1 cellular context compared by ENCODE assay signal in the genomic region with DNA sequence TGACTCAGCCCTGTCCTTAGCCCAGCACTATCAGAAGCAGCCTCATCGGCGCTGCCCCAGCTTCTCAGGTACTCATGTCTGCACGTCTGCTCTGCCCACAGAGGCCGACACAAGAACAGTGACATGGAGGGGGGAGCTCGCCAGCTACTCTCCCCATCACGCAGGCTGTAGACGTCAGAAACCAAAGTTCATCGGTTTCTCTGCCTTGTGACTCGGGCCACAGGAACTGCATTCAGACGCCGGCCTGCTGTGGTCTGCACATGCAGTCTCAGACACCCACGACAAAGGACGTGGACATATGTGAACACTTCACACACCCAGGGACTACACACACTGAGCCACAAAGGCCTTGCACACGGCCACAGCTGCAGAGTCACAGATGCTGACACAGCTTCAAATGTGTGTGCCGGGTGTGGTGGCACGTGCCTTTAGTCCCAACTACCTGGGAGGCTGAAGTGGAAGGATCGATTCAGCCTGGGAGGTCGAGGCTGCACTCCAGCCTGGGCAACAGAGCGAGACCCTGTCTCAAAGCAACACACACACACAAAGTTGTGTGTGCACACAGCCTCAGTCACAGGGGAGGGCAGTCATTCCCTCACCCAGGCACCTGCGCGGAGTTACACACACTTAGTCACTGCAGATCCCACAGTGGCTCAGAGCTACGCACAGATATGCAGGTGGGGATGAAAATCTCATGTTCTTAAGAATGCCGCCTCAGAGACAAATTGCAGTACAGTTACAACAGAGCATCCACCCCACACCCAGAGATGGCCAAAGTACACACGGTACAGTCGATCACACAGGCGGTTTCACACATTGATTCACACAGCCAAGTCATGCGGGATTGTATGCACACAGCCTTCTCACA.
TF ChIP-seq lines count a peak whose summit lies in the region.

No MANE protein-coding gene starts in this region.

TF ChIP-seq in GM12878, 131 proteins besides CTCF, POLR2A, EP300 and RAD21 (continued from another document and continues in another):
- TF ChIP-seq, protein P1, sequence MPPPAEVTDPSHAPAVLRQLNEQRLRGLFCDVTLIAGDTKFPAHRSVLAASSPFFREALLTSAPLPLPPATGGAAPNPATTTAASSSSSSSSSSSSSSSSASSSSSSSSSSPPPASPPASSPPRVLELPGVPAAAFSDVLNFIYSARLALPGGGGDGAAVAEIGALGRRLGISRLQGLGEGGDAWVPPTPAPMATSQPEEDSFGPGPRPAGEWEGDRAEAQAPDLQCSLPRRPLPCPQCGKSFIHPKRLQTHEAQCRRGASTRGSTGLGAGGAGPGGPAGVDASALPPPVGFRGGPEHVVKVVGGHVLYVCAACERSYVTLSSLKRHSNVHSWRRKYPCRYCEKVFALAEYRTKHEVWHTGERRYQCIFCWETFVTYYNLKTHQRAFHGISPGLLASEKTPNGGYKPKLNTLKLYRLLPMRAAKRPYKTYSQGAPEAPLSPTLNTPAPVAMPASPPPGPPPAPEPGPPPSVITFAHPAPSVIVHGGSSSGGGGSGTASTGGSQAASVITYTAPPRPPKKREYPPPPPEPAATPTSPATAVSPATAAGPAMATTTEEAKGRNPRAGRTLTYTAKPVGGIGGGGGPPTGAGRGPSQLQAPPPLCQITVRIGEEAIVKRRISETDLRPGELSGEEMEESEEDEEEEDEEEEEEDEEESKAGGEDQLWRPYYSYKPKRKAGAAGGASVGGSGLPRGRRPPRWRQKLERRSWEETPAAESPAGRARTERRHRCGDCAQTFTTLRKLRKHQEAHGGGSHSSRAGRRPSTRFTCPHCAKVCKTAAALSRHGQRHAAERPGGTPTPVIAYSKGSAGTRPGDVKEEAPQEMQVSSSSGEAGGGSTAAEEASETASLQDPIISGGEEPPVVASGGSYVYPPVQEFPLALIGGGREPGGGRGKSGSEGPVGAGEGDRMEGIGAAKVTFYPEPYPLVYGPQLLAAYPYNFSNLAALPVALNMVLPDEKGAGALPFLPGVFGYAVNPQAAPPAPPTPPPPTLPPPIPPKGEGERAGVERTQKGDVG (CRISPR knock-in tag; IDR thresholded peaks at IDR 0.05), result 0 out of 2 replicates have a peak, but pooled peaks have one; percentile 7
- TF ChIP-seq TCF3 (IDR thresholded peaks at IDR 0.05; ENCODE audit: borderline replicate concordance, insufficient read depth, low read depth, low read length) (peak; percentile 55; the same call in 1 of the 2 replicates), CHD4 (IDR thresholded peaks at IDR 0.05) (no peak), ZNF622 (IDR thresholded peaks at IDR 0.05) (no peak), POLR2AphosphoS2 (IDR thresholded peaks at IDR 0.05; ENCODE audit: low read depth, low read length) (peak; percentile 23), JUND (IDR thresholded peaks at IDR 0.05; ENCODE audit: low read depth, low read length) (0 out of 2 replicates have a peak, but pooled peaks have one; percentile 8), SPI1 (IDR thresholded peaks at IDR 0.05; ENCODE audit: borderline replicate concordance, insufficient read depth, low read depth, low read length) (no peak), POLR2AphosphoS5 (IDR thresholded peaks at IDR 0.05; ENCODE audit: low read length) (peak; percentile 87), PAX5 (IDR thresholded peaks at IDR 0.05; ENCODE audit: borderline replicate concordance, low read depth, low read length) (peak; percentile 33), NR2F1 (conservative IDR thresholded peaks at IDR 0.05) (peak; percentile 62), CREM (IDR thresholded peaks at IDR 0.05; ENCODE audit: low read depth) (peak; percentile 81; the same call in 1 of the 2 replicates), TBL1XR1 (IDR thresholded peaks at IDR 0.05; ENCODE audit: low read depth, low read length) (peak; percentile 75; the same call in 1 of the 2 replicates), BCL3 (IDR thresholded peaks at IDR 0.05; ENCODE audit: borderline replicate concordance, insufficient read depth, low read depth, low read length, poor library complexity, severe bottlenecking) (peak; percentile 70), IKZF1 (conservative IDR thresholded peaks at IDR 0.05) (peak; percentile 67), SMAD1 (IDR thresholded peaks at IDR 0.05; ENCODE audit: low read depth, partially characterized antibody) (peak; percentile 91), ZNF384 (IDR thresholded peaks at IDR 0.05; ENCODE audit: borderline replicate concordance, low read depth, low read length) (no peak), SIX5 (IDR thresholded peaks at IDR 0.05; ENCODE audit: low read depth, low read length, severe bottlenecking) (no peak), ZNF24 (IDR thresholded peaks at IDR 0.05) (no peak), BMI1 (IDR thresholded peaks at IDR 0.05; ENCODE audit: borderline replicate concordance) (no peak)
- TF ChIP-seq, protein P2, sequence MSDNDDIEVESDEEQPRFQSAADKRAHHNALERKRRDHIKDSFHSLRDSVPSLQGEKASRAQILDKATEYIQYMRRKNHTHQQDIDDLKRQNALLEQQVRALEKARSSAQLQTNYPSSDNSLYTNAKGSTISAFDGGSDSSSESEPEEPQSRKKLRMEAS (IDR thresholded peaks at IDR 0.05; ENCODE audit: low read depth, low read length), result peak; percentile 80
- TF ChIP-seq, protein P3, sequence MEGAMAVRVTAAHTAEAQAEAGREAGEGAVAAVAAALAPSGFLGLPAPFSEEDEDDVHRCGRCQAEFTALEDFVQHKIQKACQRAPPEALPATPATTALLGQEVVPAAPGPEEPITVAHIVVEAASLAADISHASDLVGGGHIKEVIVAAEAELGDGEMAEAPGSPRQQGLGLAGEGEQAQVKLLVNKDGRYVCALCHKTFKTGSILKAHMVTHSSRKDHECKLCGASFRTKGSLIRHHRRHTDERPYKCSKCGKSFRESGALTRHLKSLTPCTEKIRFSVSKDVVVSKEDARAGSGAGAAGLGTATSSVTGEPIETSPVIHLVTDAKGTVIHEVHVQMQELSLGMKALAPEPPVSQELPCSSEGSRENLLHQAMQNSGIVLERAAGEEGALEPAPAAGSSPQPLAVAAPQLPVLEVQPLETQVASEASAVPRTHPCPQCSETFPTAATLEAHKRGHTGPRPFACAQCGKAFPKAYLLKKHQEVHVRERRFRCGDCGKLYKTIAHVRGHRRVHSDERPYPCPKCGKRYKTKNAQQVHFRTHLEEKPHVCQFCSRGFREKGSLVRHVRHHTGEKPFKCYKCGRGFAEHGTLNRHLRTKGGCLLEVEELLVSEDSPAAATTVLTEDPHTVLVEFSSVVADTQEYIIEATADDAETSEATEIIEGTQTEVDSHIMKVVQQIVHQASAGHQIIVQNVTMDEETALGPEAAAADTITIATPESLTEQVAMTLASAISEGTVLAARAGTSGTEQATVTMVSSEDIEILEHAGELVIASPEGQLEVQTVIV (IDR thresholded peaks at IDR 0.05; ENCODE audit: borderline replicate concordance, partially characterized antibody), result no peak
- TF ChIP-seq, protein P4, sequence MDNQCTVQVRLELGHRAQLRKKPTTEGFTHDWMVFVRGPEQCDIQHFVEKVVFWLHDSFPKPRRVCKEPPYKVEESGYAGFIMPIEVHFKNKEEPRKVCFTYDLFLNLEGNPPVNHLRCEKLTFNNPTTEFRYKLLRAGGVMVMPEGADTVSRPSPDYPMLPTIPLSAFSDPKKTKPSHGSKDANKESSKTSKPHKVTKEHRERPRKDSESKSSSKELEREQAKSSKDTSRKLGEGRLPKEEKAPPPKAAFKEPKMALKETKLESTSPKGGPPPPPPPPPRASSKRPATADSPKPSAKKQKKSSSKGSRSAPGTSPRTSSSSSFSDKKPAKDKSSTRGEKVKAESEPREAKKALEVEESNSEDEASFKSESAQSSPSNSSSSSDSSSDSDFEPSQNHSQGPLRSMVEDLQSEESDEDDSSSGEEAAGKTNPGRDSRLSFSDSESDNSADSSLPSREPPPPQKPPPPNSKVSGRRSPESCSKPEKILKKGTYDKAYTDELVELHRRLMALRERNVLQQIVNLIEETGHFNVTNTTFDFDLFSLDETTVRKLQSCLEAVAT (IDR thresholded peaks at IDR 0.05), result peak; percentile 83
- TF ChIP-seq, protein P5, sequence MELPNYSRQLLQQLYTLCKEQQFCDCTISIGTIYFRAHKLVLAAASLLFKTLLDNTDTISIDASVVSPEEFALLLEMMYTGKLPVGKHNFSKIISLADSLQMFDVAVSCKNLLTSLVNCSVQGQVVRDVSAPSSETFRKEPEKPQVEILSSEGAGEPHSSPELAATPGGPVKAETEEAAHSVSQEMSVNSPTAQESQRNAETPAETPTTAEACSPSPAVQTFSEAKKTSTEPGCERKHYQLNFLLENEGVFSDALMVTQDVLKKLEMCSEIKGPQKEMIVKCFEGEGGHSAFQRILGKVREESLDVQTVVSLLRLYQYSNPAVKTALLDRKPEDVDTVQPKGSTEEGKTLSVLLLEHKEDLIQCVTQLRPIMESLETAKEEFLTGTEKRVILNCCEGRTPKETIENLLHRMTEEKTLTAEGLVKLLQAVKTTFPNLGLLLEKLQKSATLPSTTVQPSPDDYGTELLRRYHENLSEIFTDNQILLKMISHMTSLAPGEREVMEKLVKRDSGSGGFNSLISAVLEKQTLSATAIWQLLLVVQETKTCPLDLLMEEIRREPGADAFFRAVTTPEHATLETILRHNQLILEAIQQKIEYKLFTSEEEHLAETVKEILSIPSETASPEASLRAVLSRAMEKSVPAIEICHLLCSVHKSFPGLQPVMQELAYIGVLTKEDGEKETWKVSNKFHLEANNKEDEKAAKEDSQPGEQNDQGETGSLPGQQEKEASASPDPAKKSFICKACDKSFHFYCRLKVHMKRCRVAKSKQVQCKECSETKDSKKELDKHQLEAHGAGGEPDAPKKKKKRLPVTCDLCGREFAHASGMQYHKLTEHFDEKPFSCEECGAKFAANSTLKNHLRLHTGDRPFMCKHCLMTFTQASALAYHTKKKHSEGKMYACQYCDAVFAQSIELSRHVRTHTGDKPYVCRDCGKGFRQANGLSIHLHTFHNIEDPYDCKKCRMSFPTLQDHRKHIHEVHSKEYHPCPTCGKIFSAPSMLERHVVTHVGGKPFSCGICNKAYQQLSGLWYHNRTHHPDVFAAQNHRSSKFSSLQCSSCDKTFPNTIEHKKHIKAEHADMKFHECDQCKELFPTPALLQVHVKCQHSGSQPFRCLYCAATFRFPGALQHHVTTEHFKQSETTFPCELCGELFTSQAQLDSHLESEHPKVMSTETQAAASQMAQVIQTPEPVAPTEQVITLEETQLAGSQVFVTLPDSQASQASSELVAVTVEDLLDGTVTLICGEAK (IDR thresholded peaks at IDR 0.05; ENCODE audit: borderline replicate concordance), result peak; percentile 38; the same call in 1 of the 2 replicates
- TF ChIP-seq, protein P6, sequence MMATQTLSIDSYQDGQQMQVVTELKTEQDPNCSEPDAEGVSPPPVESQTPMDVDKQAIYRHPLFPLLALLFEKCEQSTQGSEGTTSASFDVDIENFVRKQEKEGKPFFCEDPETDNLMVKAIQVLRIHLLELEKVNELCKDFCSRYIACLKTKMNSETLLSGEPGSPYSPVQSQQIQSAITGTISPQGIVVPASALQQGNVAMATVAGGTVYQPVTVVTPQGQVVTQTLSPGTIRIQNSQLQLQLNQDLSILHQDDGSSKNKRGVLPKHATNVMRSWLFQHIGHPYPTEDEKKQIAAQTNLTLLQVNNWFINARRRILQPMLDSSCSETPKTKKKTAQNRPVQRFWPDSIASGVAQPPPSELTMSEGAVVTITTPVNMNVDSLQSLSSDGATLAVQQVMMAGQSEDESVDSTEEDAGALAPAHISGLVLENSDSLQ (IDR thresholded peaks at IDR 0.05), result peak; percentile 37; the same call in 1 of the 2 replicates
- TF ChIP-seq, protein P7, sequence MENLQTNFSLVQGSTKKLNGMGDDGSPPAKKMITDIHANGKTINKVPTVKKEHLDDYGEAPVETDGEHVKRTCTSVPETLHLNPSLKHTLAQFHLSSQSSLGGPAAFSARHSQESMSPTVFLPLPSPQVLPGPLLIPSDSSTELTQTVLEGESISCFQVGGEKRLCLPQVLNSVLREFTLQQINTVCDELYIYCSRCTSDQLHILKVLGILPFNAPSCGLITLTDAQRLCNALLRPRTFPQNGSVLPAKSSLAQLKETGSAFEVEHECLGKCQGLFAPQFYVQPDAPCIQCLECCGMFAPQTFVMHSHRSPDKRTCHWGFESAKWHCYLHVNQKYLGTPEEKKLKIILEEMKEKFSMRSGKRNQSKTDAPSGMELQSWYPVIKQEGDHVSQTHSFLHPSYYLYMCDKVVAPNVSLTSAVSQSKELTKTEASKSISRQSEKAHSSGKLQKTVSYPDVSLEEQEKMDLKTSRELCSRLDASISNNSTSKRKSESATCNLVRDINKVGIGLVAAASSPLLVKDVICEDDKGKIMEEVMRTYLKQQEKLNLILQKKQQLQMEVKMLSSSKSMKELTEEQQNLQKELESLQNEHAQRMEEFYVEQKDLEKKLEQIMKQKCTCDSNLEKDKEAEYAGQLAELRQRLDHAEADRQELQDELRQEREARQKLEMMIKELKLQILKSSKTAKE (IDR thresholded peaks at IDR 0.05; ENCODE audit: low read depth, poor library complexity, severe bottlenecking), result peak; percentile 91
- TF ChIP-seq, protein P8, sequence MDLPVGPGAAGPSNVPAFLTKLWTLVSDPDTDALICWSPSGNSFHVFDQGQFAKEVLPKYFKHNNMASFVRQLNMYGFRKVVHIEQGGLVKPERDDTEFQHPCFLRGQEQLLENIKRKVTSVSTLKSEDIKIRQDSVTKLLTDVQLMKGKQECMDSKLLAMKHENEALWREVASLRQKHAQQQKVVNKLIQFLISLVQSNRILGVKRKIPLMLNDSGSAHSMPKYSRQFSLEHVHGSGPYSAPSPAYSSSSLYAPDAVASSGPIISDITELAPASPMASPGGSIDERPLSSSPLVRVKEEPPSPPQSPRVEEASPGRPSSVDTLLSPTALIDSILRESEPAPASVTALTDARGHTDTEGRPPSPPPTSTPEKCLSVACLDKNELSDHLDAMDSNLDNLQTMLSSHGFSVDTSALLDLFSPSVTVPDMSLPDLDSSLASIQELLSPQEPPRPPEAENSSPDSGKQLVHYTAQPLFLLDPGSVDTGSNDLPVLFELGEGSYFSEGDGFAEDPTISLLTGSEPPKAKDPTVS (IDR thresholded peaks at IDR 0.05; ENCODE audit: low read depth, low read length), result 0 out of 2 replicates have a peak, but pooled peaks have one; percentile 7
